ENCODE assay signal across 22 cellular contexts in the genomic region with DNA sequence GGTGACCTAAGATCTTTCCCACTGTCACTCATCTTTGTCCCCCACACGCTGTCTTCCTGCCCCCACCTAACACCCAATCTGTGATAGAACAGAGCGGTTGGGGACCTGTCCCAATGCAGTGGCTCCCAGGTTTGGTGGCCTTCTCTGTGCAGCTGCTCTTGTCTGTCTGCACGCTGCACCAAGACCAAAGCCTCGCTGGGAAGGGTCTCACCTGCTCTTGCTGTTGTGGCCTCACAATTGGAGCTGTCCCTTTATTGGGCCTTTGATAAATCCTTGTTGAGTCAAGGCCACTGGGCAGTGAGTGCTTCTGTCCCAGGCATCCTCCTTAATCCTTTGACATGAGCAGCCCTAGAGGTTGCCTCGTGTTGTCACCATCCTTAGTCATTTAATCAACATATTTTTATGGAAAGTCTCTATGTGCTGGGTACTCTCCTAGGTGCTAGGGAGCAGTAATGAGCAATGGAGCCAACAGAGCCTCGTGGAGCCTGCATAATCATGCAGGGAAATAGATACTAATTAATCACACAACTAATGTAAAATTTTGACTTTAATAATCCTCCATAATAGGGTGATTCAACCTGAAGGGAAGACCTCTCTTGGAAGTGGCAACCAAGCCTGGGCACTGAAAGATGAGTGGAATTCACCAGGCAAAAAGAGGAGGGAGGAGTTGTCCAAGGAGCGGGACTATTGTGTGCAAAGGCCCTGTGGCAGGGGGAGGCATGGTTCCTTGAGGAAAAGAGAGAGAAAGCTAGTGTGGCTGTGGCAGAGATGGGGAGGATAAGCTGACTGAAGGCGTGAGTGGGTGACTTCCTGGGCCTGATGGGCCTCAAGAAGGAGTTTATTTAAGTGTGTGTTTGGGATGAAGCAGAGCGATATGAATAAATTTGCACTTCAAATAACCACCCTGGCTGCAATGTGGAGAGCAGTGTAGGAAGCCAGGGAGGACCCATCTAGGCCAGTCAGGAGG. TPM values are rescaled to one million over a fixed set of nuclear protein-coding genes. Genes with fewer than 3 reads are reported as not detected.
DNase-seq lines count a peak whose midpoint lies in the region; ATAC-seq and TF ChIP-seq lines count a peak whose summit lies in the region.
"Had no signal": no experiment of that assay in that cellular context is flagged by ENCODE, and none has a peak within 500 bp of the region (broad histone marks: within the 10 kb centered on the region; RNA-seq: fewer than 3 reads in every experiment).

No MANE protein-coding gene starts in this region.

- WGBS in IMR-90 (ENCODE audit: extremely low coverage in 2 of 2, insufficient read length in 1 of 2), 2 experiments: 40% methylated on average over 1 of the region's 9 CpGs; no CpG with 5 or more reads in 1 of the 2 experiments

- H3K36me3 Mint-ChIP-seq in activated CD4-positive, alpha-beta T cell treated with anti-CD3 and anti-CD28 coated beads, Interleukin-2, amount 10 ng/mL, durations not matched to agents 24 days and 14 days (ENCODE audit: low read depth): peaks cover 23% of the 10 kb centered on the region
- peaks cover 61% of the 10 kb centered on the region for H3K36me3 Mint-ChIP-seq in activated CD4-positive, alpha-beta T cell treated with anti-CD3 and anti-CD28 coated beads, Interleukin-2, amount 10 ng/mL, durations not matched to agents 7 days and 5 days (ENCODE audit: low read depth)
- peaks cover 22% of the 10 kb centered on the region for H3K36me3 Mint-ChIP-seq in activated naive CD8-positive, alpha-beta T cell treated with anti-CD3 and anti-CD28 coated beads for 36 hours
- H3K36me3 Mint-ChIP-seq in osteocyte (ENCODE audit: unreplicated experiment): peaks cover 30% of the 10 kb centered on the region

- no peak overlapping the region for H2BK120ac ChIP-seq in IMR-90 (ENCODE audit: low read depth, low read length)

- no peak for TF ChIP-seq RAD21 in IMR-90 (IDR thresholded peaks at IDR 0.05; ENCODE audit: low read length)

- H3K27ac Mint-ChIP-seq in activated CD4-positive, alpha-beta T cell treated with anti-CD3 and anti-CD28 coated beads, Interleukin-2, amount 10 ng/mL, durations not matched to agents 24 days and 14 days: peak overlapping the region; percentile 42
- H3K27ac Mint-ChIP-seq in activated CD4-positive, alpha-beta T cell treated with anti-CD3 and anti-CD28 coated beads, Interleukin-2, amount 10 ng/mL, durations not matched to agents 7 days and 5 days: no peak overlapping the region
- H3K27ac Mint-ChIP-seq in activated naive CD8-positive, alpha-beta T cell treated with anti-CD3 and anti-CD28 coated beads for 36 hours: no peak overlapping the region
- peak overlapping the region; percentile 1 for H3K27ac Mint-ChIP-seq in osteocyte (ENCODE audit: unreplicated experiment)
- H3K27ac Mint-ChIP-seq: HFFc6, memory B cell had no signal

- no peak for TF ChIP-seq POLR2A in IMR-90 (IDR thresholded peaks at IDR 0.05; ENCODE audit: low read depth, low read length)

- dilution Hi-C loops in IMR-90 (cut with HindIII; ENCODE audit: low sequenced_read_pairs, unreplicated experiment): no loop called here

- H3K14ac ChIP-seq in IMR-90 (replicated peaks; ENCODE audit: low read depth, low read length): no peak overlapping the region

- no peak overlapping the region for H2BK20ac ChIP-seq in IMR-90 (ENCODE audit: low read depth, low read length)

- no peak overlapping the region for H3K4me2 ChIP-seq in IMR-90 (ENCODE audit: low read depth, low read length)

- H3K27ac ChIP-seq in IMR-90 (ENCODE audit: insufficient read depth, low read length): no peak overlapping the region
- H3K27ac ChIP-seq: body of pancreas, colonic mucosa, psoas muscle, RWPE1, skin epidermis, tibial artery had no signal

- H3K4me3 ChIP-seq in IMR-90 (ENCODE audit: insufficient read depth, low read depth, low read length): no peak overlapping the region
- H3K4me3 ChIP-seq: body of pancreas, colonic mucosa, psoas muscle, skin epidermis, tibial artery had no signal

- in situ Hi-C loops in IMR-90 (cut with MboI; ENCODE audit: low sequenced_read_pairs): no loop called here

- no peak overlapping the region for H3K9ac ChIP-seq in IMR-90 (ENCODE audit: low read depth, low read length)

- H3K18ac ChIP-seq in IMR-90 (ENCODE audit: low read depth, low read length): no peak overlapping the region

- H4K91ac ChIP-seq in IMR-90 (ENCODE audit: insufficient read depth, low read depth, low read length): no peak overlapping the region

- peaks cover 57% of the 10 kb centered on the region for H3K4me1 Mint-ChIP-seq in activated CD4-positive, alpha-beta T cell treated with anti-CD3 and anti-CD28 coated beads, Interleukin-2, amount 10 ng/mL, durations not matched to agents 24 days and 14 days
- peaks cover 86% of the 10 kb centered on the region for H3K4me1 Mint-ChIP-seq in activated CD4-positive, alpha-beta T cell treated with anti-CD3 and anti-CD28 coated beads, Interleukin-2, amount 10 ng/mL, durations not matched to agents 7 days and 5 days
- peaks cover 75% of the 10 kb centered on the region for H3K4me1 Mint-ChIP-seq in activated naive CD8-positive, alpha-beta T cell treated with anti-CD3 and anti-CD28 coated beads for 36 hours
- H3K4me1 Mint-ChIP-seq in osteocyte (ENCODE audit: unreplicated experiment): peaks cover 3% of the 10 kb centered on the region

- H2BK5ac ChIP-seq in IMR-90 (ENCODE audit: low read depth, low read length, poor library complexity, severe bottlenecking): no peak overlapping the region

- H3K36me3 ChIP-seq in IMR-90 (ENCODE audit: control insufficient read depth, insufficient read depth, low read length): peaks cover 2% of the 10 kb centered on the region; the same call in 1 of the 2 replicates
- H3K36me3 ChIP-seq: colonic mucosa, tibial artery had no signal

- H3K4me1 ChIP-seq in IMR-90 (ENCODE audit: control insufficient read depth, insufficient read depth, low read length): peaks cover 14% of the 10 kb centered on the region; the same call in 1 of the 2 replicates
- H3K4me1 ChIP-seq: colonic mucosa, tibial artery had no signal

- BruUV-seq in IMR-90 (replicated peaks; lab: Mats Ljungman, UMichigan): no TSS peak

- no peak overlapping the region; the same call in 1 of the 2 replicates for H3K4ac ChIP-seq in IMR-90 (ENCODE audit: low read depth, low read length)

- peaks cover 7% of the 10 kb centered on the region for H3K9me3 Mint-ChIP-seq in activated CD4-positive, alpha-beta T cell treated with anti-CD3 and anti-CD28 coated beads, Interleukin-2, amount 10 ng/mL, durations not matched to agents 24 days and 14 days
- peaks cover 9% of the 10 kb centered on the region for H3K9me3 Mint-ChIP-seq in activated CD4-positive, alpha-beta T cell treated with anti-CD3 and anti-CD28 coated beads, Interleukin-2, amount 10 ng/mL, durations not matched to agents 7 days and 5 days
- H3K9me3 Mint-ChIP-seq in activated naive CD8-positive, alpha-beta T cell treated with anti-CD3 and anti-CD28 coated beads for 36 hours: no peaks in the 10 kb centered on the region
- no peaks in the 10 kb centered on the region for H3K9me3 Mint-ChIP-seq in osteocyte (ENCODE audit: unreplicated experiment)

- H2AK9ac ChIP-seq in IMR-90 (replicated peaks; ENCODE audit: low read depth, low read length, poor library complexity): no peak overlapping the region

- H2AK5ac ChIP-seq in IMR-90 (ENCODE audit: low read depth, low read length): peak overlapping the region; percentile 62

- no peak for TF ChIP-seq CTCF in IMR-90 (conservative IDR thresholded peaks at IDR 0.05; ENCODE audit: low read depth, low read length)
- no peak for TF ChIP-seq CTCF in osteocyte (IDR thresholded peaks at IDR 0.05)

- no peak overlapping the region for H3K56ac ChIP-seq in IMR-90 (ENCODE audit: extremely low read depth, insufficient read depth, low read length)

- no peak overlapping the region for H2BK15ac ChIP-seq in IMR-90 (ENCODE audit: low read depth, low read length)

- peaks cover 13% of the 10 kb centered on the region; the same call in 1 of the 2 replicates for H4K20me1 ChIP-seq in IMR-90 (ENCODE audit: insufficient read depth, low read length)

- H3K79me1 ChIP-seq in IMR-90 (ENCODE audit: low read depth in 1 of 2, low read length in 2 of 2): peaks cover 0 to 6% of the 10 kb centered on the region in 2 experiments; a peak in 2 of 4 replicates

- CTCF ChIA-PET in activated CD4-positive, alpha-beta T cell treated with anti-CD3 and anti-CD28 coated beads, Interleukin-2, amount 10 ng/mL, durations not matched to agents 7 days and 5 days (lab: Charles Lee): interaction anchor here (1.4 kb wide), 1 partner anchor 17 kb away, joined by 3 read pairs; no protein-coding TSS in a partner anchor
- CTCF ChIA-PET in IMR-90 (lab: Yijun Ruan, JAX): interaction anchor here (0.6 kb wide), 1 partner anchor 243 kb away, joined by 9 read pairs; no protein-coding TSS in a partner anchor

- H3K4me3 Mint-ChIP-seq in activated CD4-positive, alpha-beta T cell treated with anti-CD3 and anti-CD28 coated beads, Interleukin-2, amount 10 ng/mL, durations not matched to agents 24 days and 14 days: peak overlapping the region; percentile 55
- H3K4me3 Mint-ChIP-seq in activated CD4-positive, alpha-beta T cell treated with anti-CD3 and anti-CD28 coated beads, Interleukin-2, amount 10 ng/mL, durations not matched to agents 7 days and 5 days: no peak overlapping the region
- peak overlapping the region; percentile 8 for H3K4me3 Mint-ChIP-seq in activated naive CD8-positive, alpha-beta T cell treated with anti-CD3 and anti-CD28 coated beads for 36 hours
- H3K4me3 Mint-ChIP-seq in osteocyte (ENCODE audit: unreplicated experiment): no peak overlapping the region
- H3K4me3 Mint-ChIP-seq: CD14-positive monocyte, HFFc6, memory B cell had no signal

- H2AFZ ChIP-seq in IMR-90 (replicated peaks; ENCODE audit: low read length, poor library complexity): no peak overlapping the region

- intact Hi-C loops in activated CD4-positive, alpha-beta T cell treated with anti-CD3 and anti-CD28 coated beads, Interleukin-2, amount 10 ng/mL, durations not matched to agents 24 days and 14 days (cut with micrococcal nuclease): no loop called here
- intact Hi-C loops in IMR-90 (cut with micrococcal nuclease): no loop called here
- intact Hi-C loops in head of caudate nucleus (cut with DNase I): no loop called here

- H3K27me3 ChIP-seq in IMR-90 (ENCODE audit: control insufficient read depth, insufficient read depth, low read length): peaks cover 1% of the 10 kb centered on the region; the same call in 1 of the 2 replicates
- H3K27me3 ChIP-seq: body of pancreas, colonic mucosa, tibial artery had no signal

- H4K8ac ChIP-seq in IMR-90 (ENCODE audit: low read depth in 2 of 2, low read length in 2 of 2): no peak overlapping the region; a peak in 1 of 4 replicates

- peaks cover 15% of the 10 kb centered on the region for H3K9me1 ChIP-seq in IMR-90 (ENCODE audit: insufficient read depth, low read length)

- H3K9me3 ChIP-seq in IMR-90 (ENCODE audit: control insufficient read depth, insufficient read depth, low read length): peaks cover 10% of the 10 kb centered on the region; the same call in 1 of the 2 replicates
- H3K9me3 ChIP-seq: body of pancreas, colonic mucosa, psoas muscle, tibial artery had no signal

- no peak overlapping the region for H3K23ac ChIP-seq in IMR-90 (ENCODE audit: low read depth, low read length)

- H3K27me3 Mint-ChIP-seq in activated CD4-positive, alpha-beta T cell treated with anti-CD3 and anti-CD28 coated beads, Interleukin-2, amount 10 ng/mL, durations not matched to agents 24 days and 14 days: peaks cover 83% of the 10 kb centered on the region
- peaks cover 41% of the 10 kb centered on the region for H3K27me3 Mint-ChIP-seq in activated CD4-positive, alpha-beta T cell treated with anti-CD3 and anti-CD28 coated beads, Interleukin-2, amount 10 ng/mL, durations not matched to agents 7 days and 5 days
- H3K27me3 Mint-ChIP-seq in activated naive CD8-positive, alpha-beta T cell treated with anti-CD3 and anti-CD28 coated beads for 36 hours: peaks cover 7% of the 10 kb centered on the region
- H3K27me3 Mint-ChIP-seq in osteocyte (ENCODE audit: unreplicated experiment): peaks cover 28% of the 10 kb centered on the region

- POLR2A ChIA-PET in activated CD4-positive, alpha-beta T cell treated with anti-CD3 and anti-CD28 coated beads, Interleukin-2, amount 10 ng/mL, durations not matched to agents 7 days and 5 days (lab: Charles Lee): interaction anchor here (0.7 kb wide), 1 partner anchor 66 kb away, joined by 3 read pairs; no protein-coding TSS in a partner anchor
- POLR2A ChIA-PET in IMR-90 (lab: Charles Lee; ENCODE audit: unreplicated experiment): no interaction called here

- DNase-seq in activated CD4-positive, alpha-beta T cell treated with anti-CD3 and anti-CD28 coated beads, Interleukin-2, amount 10 ng/mL, durations not matched to agents 24 days and 14 days: no peak
- no peak for DNase-seq in activated CD4-positive, alpha-beta T cell treated with anti-CD3 and anti-CD28 coated beads, Interleukin-2, amount 10 ng/mL, durations not matched to agents 7 days and 5 days
- DNase-seq in IMR-90 (no peak), osteocyte (ENCODE audit: extremely low spot score, unreplicated experiment) (no peak), OCI-M1 (lab: John Stamatoyannopoulos, UW) (no peak), head of caudate nucleus (no peak)
- no peak for DNase-seq in activated naive CD8-positive, alpha-beta T cell treated with anti-CD3 and anti-CD28 coated beads for 36 hours
- DNase-seq: activated naive CD4-positive, alpha-beta T cell; body of pancreas; colonic mucosa; DMS79; HFFc6; NCI-H1436 treated with DMSO at 0.1 percent for 48 hours; NCI-H2171 treated with DMSO at 0.1 percent for 48 hours; psoas muscle; SW 1271; tibial artery had no signal

- ATAC-seq in IMR-90 (ENCODE audit: low read depth) (no peak), HG02623 (IDR thresholded peaks at IDR 0.05; ENCODE audit: unreplicated experiment) (no peak)
- ATAC-seq: body of pancreas, psoas muscle had no signal

- no peak overlapping the region for H4K5ac ChIP-seq in IMR-90 (ENCODE audit: low read depth, low read length)

RNA-seq across cellular contexts. Expression of a gene that starts 57.7 kb away (rescaled TPM):
- total RNA-seq in activated CD4-positive, alpha-beta T cell treated with anti-CD3 and anti-CD28 coated beads, Interleukin-2, amount 10 ng/mL, durations not matched to agents 24 days and 14 days: 2.2 and 2.9 TPM in 2 replicates
- 10 to 100 TPM; 28.9 to 31.1 TPM for total RNA-seq in activated CD4-positive, alpha-beta T cell treated with anti-CD3 and anti-CD28 coated beads, Interleukin-2, amount 10 ng/mL, durations not matched to agents 7 days and 5 days
- total RNA-seq in IMR-90 (2012; rRNA removed) (2.5 and 3.2 TPM in 2 replicates), osteocyte (64.7 and 73.3 TPM in 2 replicates)
- polyA plus RNA-seq in IMR-90 (2012; rRNA removed): 9.6 and 11.3 TPM in 2 replicates
- polyA plus RNA-seq in IMR-90 (2012; cell fraction: cytosol; rRNA removed): 9.4 and 14.0 TPM in 2 replicates
- 9.7 and 11.2 TPM in 2 replicates for polyA plus RNA-seq in IMR-90 (2012; cell fraction: nucleus; rRNA removed; ENCODE audit: low replicate concordance)
- 1 to 10 TPM; 5.1 to 5.3 TPM for total RNA-seq in activated naive CD8-positive, alpha-beta T cell treated with anti-CD3 and anti-CD28 coated beads for 36 hours

Comparison
In these comparisons a context has a peak if more than half of its experiments do, and no peak if none do; other contexts are left out.
1. H3K27ac Mint-ChIP-seq: peak in activated CD4-positive, alpha-beta T cell treated with anti-CD3 and anti-CD28 coated beads, Interleukin-2, amount 10 ng/mL, durations not matched to agents 24 days and 14 days (single experiment) and osteocyte (single experiment); none in activated CD4-positive, alpha-beta T cell treated with anti-CD3 and anti-CD28 coated beads, Interleukin-2, amount 10 ng/mL, durations not matched to agents 7 days and 5 days (single experiment) and activated naive CD8-positive, alpha-beta T cell treated with anti-CD3 and anti-CD28 coated beads for 36 hours (single experiment).
2. H3K4me3 Mint-ChIP-seq: peak in activated CD4-positive, alpha-beta T cell treated with anti-CD3 and anti-CD28 coated beads, Interleukin-2, amount 10 ng/mL, durations not matched to agents 24 days and 14 days (single experiment) and activated naive CD8-positive, alpha-beta T cell treated with anti-CD3 and anti-CD28 coated beads for 36 hours (single experiment); none in activated CD4-positive, alpha-beta T cell treated with anti-CD3 and anti-CD28 coated beads, Interleukin-2, amount 10 ng/mL, durations not matched to agents 7 days and 5 days (single experiment) and osteocyte (single experiment).